ENCODE assay signal across 9 cellular contexts in the genomic region with DNA sequence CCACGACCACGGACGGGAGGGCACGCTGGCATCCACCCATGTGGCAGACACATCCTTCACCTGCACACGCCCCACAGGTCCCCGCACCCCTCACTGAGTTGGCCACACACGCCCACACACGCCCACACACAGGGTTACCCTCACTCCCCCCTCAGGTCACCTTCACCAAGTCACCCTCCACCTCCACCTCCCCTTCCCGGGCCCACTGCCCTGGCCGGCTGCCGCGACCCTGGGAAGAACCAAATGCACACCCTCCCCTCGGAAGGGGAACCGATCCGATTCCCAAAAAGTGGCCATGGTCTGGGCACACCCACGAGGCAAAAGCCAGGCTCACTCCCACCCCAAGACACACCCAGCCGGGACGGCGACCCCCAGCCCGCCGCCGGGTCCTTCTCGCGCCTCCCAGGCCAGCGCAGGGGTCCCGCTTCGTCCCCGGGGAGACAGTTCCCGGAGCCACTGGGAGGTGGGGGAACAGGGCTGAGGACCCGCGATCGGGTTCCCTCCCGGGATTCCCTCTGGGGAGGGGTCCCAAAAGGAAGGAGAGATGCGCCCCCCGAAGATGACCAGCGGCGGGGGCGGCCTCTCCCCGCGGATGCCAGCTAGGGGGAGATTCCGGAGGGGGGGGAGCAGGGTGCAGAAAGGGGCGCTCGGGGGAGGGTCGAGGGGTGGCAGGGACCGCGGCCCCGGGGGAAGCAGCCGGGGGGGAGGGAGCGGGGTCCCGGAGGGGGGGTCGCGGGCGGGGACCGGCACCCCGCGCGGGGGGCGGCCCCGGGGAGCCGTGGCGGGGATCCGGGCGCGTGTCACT. TPM values are rescaled to one million over a fixed set of nuclear protein-coding genes. Genes with fewer than 3 reads are reported as not detected.
DNase-seq lines count a peak whose midpoint lies in the region; FAIRE-seq and TF ChIP-seq lines count a peak whose summit lies in the region.
"Had no signal": no experiment of that assay in that cellular context is flagged by ENCODE, and none has a peak within 500 bp of the region (broad histone marks: within the 10 kb centered on the region; RNA-seq: fewer than 3 reads in every experiment).

No MANE protein-coding gene starts in this region.

- H3K4me1 Mint-ChIP-seq in activated CD4-positive, alpha-beta T cell treated with anti-CD3 and anti-CD28 coated beads, Interleukin-2, amount 10 ng/mL, durations not matched to agents 24 days and 14 days, result peaks cover 11% of the 10 kb centered on the region

- no peaks in the 10 kb centered on the region for H3K9me3 ChIP-seq in transverse colon

- no peak for FAIRE-seq in H54 (lab: Jason Lieb, UNC)

- peak overlapping the region; percentile 39 for H3K27ac Mint-ChIP-seq in activated CD4-positive, alpha-beta T cell treated with anti-CD3 and anti-CD28 coated beads, Interleukin-2, amount 10 ng/mL, durations not matched to agents 24 days and 14 days

- peaks cover 2% of the 10 kb centered on the region for H3K79me2 ChIP-seq in mesendoderm (ENCODE audit: control insufficient read depth, insufficient read depth, low read length)

- H3K23ac ChIP-seq in mesendoderm (ENCODE audit: low read length), result peak overlapping the region; percentile 24

- peaks cover 2% of the 10 kb centered on the region for H3K36me3 Mint-ChIP-seq in activated CD4-positive, alpha-beta T cell treated with anti-CD3 and anti-CD28 coated beads, Interleukin-2, amount 10 ng/mL, durations not matched to agents 24 days and 14 days (ENCODE audit: low read depth)

- peaks cover 6% of the 10 kb centered on the region for H3K79me1 ChIP-seq in mesendoderm (ENCODE audit: low read length)

- TF ChIP-seq EP300 in transverse colon (IDR thresholded peaks at IDR 0.05; ENCODE audit: low read depth), result no peak

- TF ChIP-seq POLR2A in transverse colon (IDR thresholded peaks at IDR 0.05), result no peak
- TF ChIP-seq POLR2A in H54 (IDR thresholded peaks at IDR 0.05; ENCODE audit: low read depth, low read length), result no peak

- no peak overlapping the region for H4K8ac ChIP-seq in mesendoderm (ENCODE audit: low read depth, low read length)

- in situ Hi-C loops in transverse colon (cut with MboI; ENCODE audit: low pct_ligation_motif_present in 1 of 4, low pct_unique_long_range_greater_than_20kb in 1 of 4, low sequenced_read_pairs in 3 of 4), result no loop called here

- no peak overlapping the region for H2BK15ac ChIP-seq in mesendoderm (replicated peaks; ENCODE audit: low read depth)

- H3K9me3 Mint-ChIP-seq in activated CD4-positive, alpha-beta T cell treated with anti-CD3 and anti-CD28 coated beads, Interleukin-2, amount 10 ng/mL, durations not matched to agents 24 days and 14 days, result no peaks in the 10 kb centered on the region

- peaks cover 17% of the 10 kb centered on the region for H3K4me1 ChIP-seq in mesendoderm (ENCODE audit: control insufficient read depth, low read depth, low read length)
- peaks cover 9 to 47% (median 27%) of the 10 kb centered on the region in 4 donors for H3K4me1 ChIP-seq in transverse colon

- H3K36me3 ChIP-seq in mesendoderm (ENCODE audit: control insufficient read depth, insufficient read depth, low read length) (no peaks in the 10 kb centered on the region), transverse colon (no peaks in the 10 kb centered on the region)

- TF ChIP-seq CTCF in cardiac fibroblast (IDR thresholded peaks at IDR 0.05; ENCODE audit: low read depth, low read length), result no peak
- no peak for TF ChIP-seq CTCF in transverse colon (IDR thresholded peaks at IDR 0.05)

- H3K9ac ChIP-seq in mesendoderm (ENCODE audit: low read length), result peak overlapping the region; percentile 80

- peak overlapping the region; percentile 72 for H3K18ac ChIP-seq in mesendoderm (ENCODE audit: low read length)

- no peak overlapping the region for H3K27ac ChIP-seq in mesendoderm (ENCODE audit: low read depth, low read length)
- peak overlapping the region; percentile 63 to 85 (median 76) for H3K27ac ChIP-seq in transverse colon

- H3K56ac ChIP-seq in mesendoderm (ENCODE audit: low read length), result peak overlapping the region; percentile 85

- intact Hi-C loops in activated CD4-positive, alpha-beta T cell treated with anti-CD3 and anti-CD28 coated beads, Interleukin-2, amount 10 ng/mL, durations not matched to agents 24 days and 14 days (cut with micrococcal nuclease), result no loop called here
- intact Hi-C loops in transverse colon (cut with DNase I; ENCODE audit: low total_unique reads), result no loop called here

- DNase-seq in activated CD4-positive, alpha-beta T cell treated with anti-CD3 and anti-CD28 coated beads, Interleukin-2, amount 10 ng/mL, durations not matched to agents 24 days and 14 days, result no peak
- no peak for DNase-seq in activated CD4-positive, alpha-beta T cell treated with anti-CD3 and anti-CD28 coated beads for 4 hours
- DNase-seq in cardiac fibroblast (ENCODE audit: low read depth in 2 of 2), result no peak
- DNase-seq in mesendoderm, result no peak
- peak; percentile 11 for DNase-seq in transverse colon
- no peak for DNase-seq in NCI-H2029 (lab: John Stamatoyannopoulos, UW)
- DNase-seq in C1 segment of cervical spinal cord (lab: John Stamatoyannopoulos, UW), result no peak
- DNase-seq in H54 (ENCODE audit: insufficient read length, low spot score), result no peak
- DNase-seq: T1000 had no signal

- H3K27me3 ChIP-seq in mesendoderm (ENCODE audit: insufficient read depth, low read length, poor library complexity) (no peaks in the 10 kb centered on the region), transverse colon (peaks cover 5% of the 10 kb centered on the region)

- peak overlapping the region; percentile 85 for H3K4me2 ChIP-seq in mesendoderm (ENCODE audit: low read length)

- no peak overlapping the region for H2AK5ac ChIP-seq in mesendoderm (ENCODE audit: low read length)

- peak overlapping the region; percentile 56 to 85 for H3K4me3 ChIP-seq in cardiac fibroblast (replicated peaks in 1 of 2; ENCODE audit: low read depth in 2 of 2, low read length in 2 of 2)
- peak overlapping the region; percentile 46 for H3K4me3 ChIP-seq in mesendoderm (ENCODE audit: low read length)
- H3K4me3 ChIP-seq in transverse colon, result peak overlapping the region; percentile 30 to 53 (median 46)

- H2BK120ac ChIP-seq in mesendoderm (ENCODE audit: low read depth, low read length), result no peak overlapping the region

- H3K27me3 Mint-ChIP-seq in activated CD4-positive, alpha-beta T cell treated with anti-CD3 and anti-CD28 coated beads, Interleukin-2, amount 10 ng/mL, durations not matched to agents 24 days and 14 days, result peaks cover 57% of the 10 kb centered on the region

- H3K4me3 Mint-ChIP-seq in activated CD4-positive, alpha-beta T cell treated with anti-CD3 and anti-CD28 coated beads, Interleukin-2, amount 10 ng/mL, durations not matched to agents 24 days and 14 days, result peak overlapping the region; percentile 81

- no peak overlapping the region for H4K5ac ChIP-seq in mesendoderm (ENCODE audit: low read length)

- H2BK5ac ChIP-seq in mesendoderm (ENCODE audit: low read length), result no peak overlapping the region

- peak overlapping the region; percentile 50 for H3K4ac ChIP-seq in mesendoderm (ENCODE audit: low read depth, low read length)

- WGBS in mesendoderm (ENCODE audit: extremely low coverage, insufficient coverage, low lambda C conversion rate), result no CpG with 5 or more reads among the region's 64 CpGs
- 5% methylated on average over 36 of the region's 64 CpGs; no CpG with 5 or more reads in 1 of the 2 donors for WGBS in transverse colon (ENCODE audit: low coverage in 1 of 2), 2 donors

RNA-seq across cellular contexts. Expression of a gene that starts 0.7 kb away (rescaled TPM):
- 0.33 and 0.44 TPM in 2 replicates for total RNA-seq in activated CD4-positive, alpha-beta T cell treated with anti-CD3 and anti-CD28 coated beads, Interleukin-2, amount 10 ng/mL, durations not matched to agents 24 days and 14 days
- 18.5 TPM for polyA plus RNA-seq in mesendoderm (2013, experiment 1 of 2)
- polyA plus RNA-seq in mesendoderm (2013, experiment 2 of 2), result 20.4 TPM
- 10 to 100 TPM in 3 of 4 donors, 1 to 10 TPM in 1; 7.9 to 35.4 (median 10.1) TPM for total RNA-seq in transverse colon
